Comparison of ENCODE assay signal across 1 cellular context in genomic region chr19:51521357-51521756, GRCh38.
TF ChIP-seq lines count a peak whose summit lies in the region.

No MANE protein-coding gene starts in this region.

TF ChIP-seq in HepG2, 621 proteins besides CTCF, POLR2A, EP300 and RAD21:
- TF ChIP-seq MAFK (conservative IDR thresholded peaks at IDR 0.05 in 1 of 2, IDR thresholded peaks at IDR 0.05 in 1 of 2; ENCODE audit: low read length in 2 of 2) (peak; percentile 48 to 52; a peak in 2 of 4 replicates), RXRB (CRISPR knock-in tag; IDR thresholded peaks at IDR 0.05; ENCODE audit: borderline replicate concordance) (no peak), MBNL3 (CRISPR knock-in tag; conservative IDR thresholded peaks at IDR 0.05) (no peak), MAFF (IDR thresholded peaks at IDR 0.05; ENCODE audit: low read depth, low read length) (0 out of 2 replicates have a peak, but pooled peaks have one; percentile 17)
